In genomic region chr7:106112972-106113421, GRCh38 we compare ENCODE assay signal across 8 cellular contexts. TPM values are rescaled to one million over a fixed set of nuclear protein-coding genes. Genes with fewer than 3 reads are reported as not detected.
DNase-seq lines count a peak whose midpoint lies in the region; ATAC-seq, FAIRE-seq and TF ChIP-seq lines count a peak whose summit lies in the region.

No MANE protein-coding gene starts in this region.

- H3K27me3 ChIP-seq in HepG2 (ENCODE audit: control insufficient read depth in 1 of 2, insufficient read depth in 2 of 2, low read length in 2 of 2) (0 out of 5 replicates have a peak, but pooled peaks cover 0 to under 1% of the 10 kb centered on the region in 2 experiments), thymus (ENCODE audit: control insufficient read depth, insufficient read depth) (no peaks in the 10 kb centered on the region)

- peak overlapping the region; percentile 17 for H2AFZ ChIP-seq in HepG2 (ENCODE audit: low read length)

- H4K20me1 ChIP-seq in HepG2 (ENCODE audit: insufficient read depth, low read length), result no peaks in the 10 kb centered on the region

- no peak for TF ChIP-seq EP300 in HepG2 (IDR thresholded peaks at IDR 0.05; ENCODE audit: low read depth in 2 of 2, low read length in 2 of 2)
- TF ChIP-seq EP300 in HepG2 (CRISPR knock-in tag; IDR thresholded peaks at IDR 0.05; ENCODE audit: borderline replicate concordance), result no peak

- in situ Hi-C loops in HepG2 (cut with HindIII; ENCODE audit: extremely low pct_ligation_motif_present, low pct_unique_long_range_greater_than_20kb), result no loop called here

- peaks cover 49% of the 10 kb centered on the region for H3K4me1 Mint-ChIP-seq in activated CD4-positive, alpha-beta T cell treated with anti-CD3 and anti-CD28 coated beads, Interleukin-2, amount 10 ng/mL, durations not matched to agents 7 days and 5 days
- H3K4me1 Mint-ChIP-seq in activated T-helper 17 cell treated with anti-CD3 and anti-CD28 coated beads, Interleukin-2, amount 50 U/mL, for 72 hours, result peaks cover 21% of the 10 kb centered on the region

- H3K4me2 ChIP-seq in HepG2 (ENCODE audit: low read depth, low read length), result peak overlapping the region; percentile 79

- peaks cover 33% of the 10 kb centered on the region for H3K79me2 ChIP-seq in HepG2 (ENCODE audit: insufficient read depth, low read length)

- H3K27ac ChIP-seq in HepG2 (ENCODE audit: extremely low read length, insufficient read depth, low read length), result peak overlapping the region; percentile 84
- peak overlapping the region; percentile 98 for H3K27ac ChIP-seq in thymus (ENCODE audit: low read depth)

- H3K9me3 ChIP-seq in HepG2 (ENCODE audit: low read length) (no peaks in the 10 kb centered on the region), thymus (ENCODE audit: control insufficient read depth) (no peaks in the 10 kb centered on the region)

- H3K36me3 ChIP-seq in HepG2 (replicated peaks in 1 of 2; ENCODE audit: control insufficient read depth in 1 of 2, insufficient read depth in 2 of 2, low read length in 2 of 2) (no peaks in the 10 kb centered on the region), thymus (ENCODE audit: control insufficient read depth, insufficient read depth) (no peaks in the 10 kb centered on the region)

- H3K4me3 Mint-ChIP-seq in activated CD4-positive, alpha-beta T cell treated with anti-CD3 and anti-CD28 coated beads, Interleukin-2, amount 10 ng/mL, durations not matched to agents 7 days and 5 days, result peak overlapping the region; percentile 82
- peak overlapping the region; percentile 77 for H3K4me3 Mint-ChIP-seq in activated T-helper 17 cell treated with anti-CD3 and anti-CD28 coated beads, Interleukin-2, amount 50 U/mL, for 72 hours

- intact Hi-C loops in HepG2 (cut with micrococcal nuclease; ENCODE audit: unreplicated experiment), result loop anchor here (2.0 kb wide), 1 partner anchor 48 kb away; no protein-coding TSS in a partner anchor

- FAIRE-seq in HepG2 (lab: Jason Lieb, UNC) (no peak), RCC 7860 (lab: Jason Lieb, UNC) (no peak)

- CTCF ChIA-PET in activated CD4-positive, alpha-beta T cell treated with anti-CD3 and anti-CD28 coated beads, Interleukin-2, amount 10 ng/mL, durations not matched to agents 7 days and 5 days (lab: Charles Lee), result interaction anchor here (0.7 to 1.6 kb wide), 4 partner anchors 10 to 649 kb away, joined by 3 to 4 read pairs (median 3); no protein-coding TSS in a partner anchor
- CTCF ChIA-PET in HepG2 (lab: Yijun Ruan, JAX; ENCODE audit: low intra/inter-chr PET ratio, low total read pairs), result no interaction called here

- H3K9me3 Mint-ChIP-seq in activated CD4-positive, alpha-beta T cell treated with anti-CD3 and anti-CD28 coated beads, Interleukin-2, amount 10 ng/mL, durations not matched to agents 7 days and 5 days, result no peaks in the 10 kb centered on the region
- no peaks in the 10 kb centered on the region for H3K9me3 Mint-ChIP-seq in activated T-helper 17 cell treated with anti-CD3 and anti-CD28 coated beads, Interleukin-2, amount 50 U/mL, for 72 hours

- POLR2A ChIA-PET in activated CD4-positive, alpha-beta T cell treated with anti-CD3 and anti-CD28 coated beads, Interleukin-2, amount 10 ng/mL, durations not matched to agents 7 days and 5 days (lab: Charles Lee), result interaction anchor here (0.6 to 1.8 kb wide), 2 partner anchors 41 to 51 kb away, joined by 5 to 7 read pairs; no protein-coding TSS in a partner anchor
- POLR2A ChIA-PET in HepG2 (lab: Yijun Ruan, JAX), result interaction anchor here (1.2 to 2.1 kb wide), 3 partner anchors 10 to 1056 kb away, joined by 4 to 11 read pairs (median 10); no protein-coding TSS in a partner anchor

- H3K9ac ChIP-seq in HepG2 (ENCODE audit: insufficient read depth, low read depth, low read length), result peak overlapping the region; percentile 75; the same call in 1 of the 2 replicates

- ATAC-seq in activated T-helper 17 cell treated with anti-CD3 and anti-CD28 coated beads, Interleukin-2, amount 50 U/mL, for 72 hours (replicated peaks), result no peak
- ATAC-seq in HepG2, result no peak
- no peak for ATAC-seq in esophagus mucosa
- ATAC-seq in GM21528 (IDR thresholded peaks at IDR 0.05; ENCODE audit: low FRiP score, unreplicated experiment), result no peak

- no peak for TF ChIP-seq RAD21 in HepG2 (CRISPR knock-in tag; IDR thresholded peaks at IDR 0.05)

- BruUV-seq in HepG2 (replicated peaks; lab: Mats Ljungman, UMichigan), result no TSS peak

- peak overlapping the region; percentile 94 for H3K27ac Mint-ChIP-seq in activated CD4-positive, alpha-beta T cell treated with anti-CD3 and anti-CD28 coated beads, Interleukin-2, amount 10 ng/mL, durations not matched to agents 7 days and 5 days
- peak overlapping the region; percentile 93 for H3K27ac Mint-ChIP-seq in activated T-helper 17 cell treated with anti-CD3 and anti-CD28 coated beads, Interleukin-2, amount 50 U/mL, for 72 hours

- no peak for TF ChIP-seq CTCF in HepG2 (CRISPR knock-in tag; IDR thresholded peaks at IDR 0.05)

- WGBS in HepG2 (ENCODE audit: low lambda C conversion rate), result 90% methylated on average over 17 of the region's 17 CpGs
- WGBS in thymus, result 90% methylated on average over 17 of the region's 17 CpGs

- H3K4me1 ChIP-seq in HepG2 (ENCODE audit: insufficient read depth, low read length) (peaks cover 32% of the 10 kb centered on the region), thymus (ENCODE audit: control insufficient read depth, insufficient read depth, low read length) (peaks cover 17% of the 10 kb centered on the region)

- H3K27me3 Mint-ChIP-seq in activated CD4-positive, alpha-beta T cell treated with anti-CD3 and anti-CD28 coated beads, Interleukin-2, amount 10 ng/mL, durations not matched to agents 7 days and 5 days, result peaks cover 2% of the 10 kb centered on the region
- no peaks in the 10 kb centered on the region for H3K27me3 Mint-ChIP-seq in activated T-helper 17 cell treated with anti-CD3 and anti-CD28 coated beads, Interleukin-2, amount 50 U/mL, for 72 hours

- H3K4me3 ChIP-seq in HepG2 (replicated peaks in 1 of 3; ENCODE audit: insufficient read depth in 1 of 3, low read depth in 2 of 3, low read length in 3 of 3) (peak overlapping the region in 2 of 3 experiments; percentile 77 to 86; a peak in 4 of 6 replicates), thymus (ENCODE audit: low read length) (peak overlapping the region; percentile 93)

- no peak for DNase-seq in activated CD4-positive, alpha-beta T cell treated with anti-CD3 and anti-CD28 coated beads, Interleukin-2, amount 10 ng/mL, durations not matched to agents 7 days and 5 days
- DNase-seq in activated CD4-positive, alpha-beta T cell treated with anti-CD3 and anti-CD28 coated beads for 1 hour, result no peak
- DNase-seq in HepG2 (ENCODE audit: low spot score) (no peak), RCC 7860 (ENCODE audit: low spot score) (no peak)

- H3K36me3 Mint-ChIP-seq in activated CD4-positive, alpha-beta T cell treated with anti-CD3 and anti-CD28 coated beads, Interleukin-2, amount 10 ng/mL, durations not matched to agents 7 days and 5 days (ENCODE audit: low read depth), result peaks cover 13% of the 10 kb centered on the region
- no peaks in the 10 kb centered on the region for H3K36me3 Mint-ChIP-seq in activated T-helper 17 cell treated with anti-CD3 and anti-CD28 coated beads, Interleukin-2, amount 50 U/mL, for 72 hours (ENCODE audit: low read depth)

- no peak for TF ChIP-seq POLR2A in HepG2 (IDR thresholded peaks at IDR 0.05; ENCODE audit: insufficient read depth in 1 of 2, low read depth in 2 of 2, low read length in 2 of 2)

TF ChIP-seq in HepG2, 621 proteins besides CTCF, POLR2A, EP300 and RAD21 (continues in another document):
- TF ChIP-seq RARG (CRISPR knock-in tag; IDR thresholded peaks at IDR 0.05; ENCODE audit: low read depth) (no peak), MTERF4 (CRISPR knock-in tag; IDR thresholded peaks at IDR 0.05) (no peak), MEIS1 (CRISPR knock-in tag; IDR thresholded peaks at IDR 0.05; ENCODE audit: borderline replicate concordance) (peak; percentile 10; the same call in 1 of the 2 replicates), REXO4 (CRISPR knock-in tag; IDR thresholded peaks at IDR 0.05; ENCODE audit: borderline replicate concordance) (no peak)

RNA-seq across cellular contexts. Expression of gene SYPL1, which starts 0.9 kb away (rescaled TPM):
- total RNA-seq in activated CD4-positive, alpha-beta T cell treated with anti-CD3 and anti-CD28 coated beads, Interleukin-2, amount 10 ng/mL, durations not matched to agents 7 days and 5 days, result 10 to 100 TPM; 36.7 to 40.3 TPM
- total RNA-seq in activated T-helper 17 cell treated with anti-CD3 and anti-CD28 coated beads, Interleukin-2, amount 50 U/mL, for 72 hours, result 10 to 100 TPM; 18.5 to 23.5 TPM
- 25.7 and 27.5 TPM in 2 replicates for total RNA-seq in HepG2 (2016; rRNA removed; fragmentation: Illumina TruSeq; extraction: Trizol)
- total RNA-seq in HepG2 (2016; cell fraction: cytosol; rRNA removed; fragmentation: Illumina TruSeq; extraction: Trizol; ENCODE audit: low read depth), result 7.4 and 7.8 TPM in 2 replicates
- 19.4 and 28.6 TPM in 2 replicates for total RNA-seq in HepG2 (2016; cell fraction: insoluble cytoplasmic fraction; rRNA removed; fragmentation: Illumina TruSeq; extraction: Trizol)
- total RNA-seq in HepG2 (2016; cell fraction: membrane; rRNA removed; fragmentation: Illumina TruSeq; extraction: Trizol), result 14.0 and 17.5 TPM in 2 replicates
- 45.1 and 48.0 TPM in 2 replicates for total RNA-seq in HepG2 (2016; cell fraction: nucleus; rRNA removed; fragmentation: Illumina TruSeq; extraction: Trizol)
- polyA plus RNA-seq in HepG2 (2011; rRNA removed), result 32.9 and 40.2 TPM in 2 replicates
- polyA plus RNA-seq in HepG2 (2011; cell fraction: cytosol; rRNA removed), result 20.4 and 33.2 TPM in 2 replicates
- 7.1 and 9.3 TPM in 2 replicates for polyA plus RNA-seq in HepG2 (2011; cell fraction: nucleus; rRNA removed)
- 44.2 and 45.6 TPM in 2 replicates for polyA plus RNA-seq in HepG2 (2012)
- polyA plus RNA-seq in HepG2 (2016; cell fraction: cytosol; fragmentation: Illumina TruSeq; extraction: Trizol; ENCODE audit: low read depth), result 8.7 TPM in 2 replicates
- 42.0 and 43.1 TPM in 2 replicates for polyA plus RNA-seq in HepG2 (2016; cell fraction: insoluble cytoplasmic fraction; fragmentation: Illumina TruSeq; extraction: Trizol; ENCODE audit: low read depth)
- polyA plus RNA-seq in HepG2 (2016; cell fraction: membrane; fragmentation: Illumina TruSeq; extraction: Trizol; ENCODE audit: low read depth), result 15.9 and 18.3 TPM in 2 replicates
- polyA plus RNA-seq in HepG2 (2016; cell fraction: nucleus; fragmentation: Illumina TruSeq; extraction: Trizol; ENCODE audit: insufficient read depth, low read depth), result 71.1 and 87.2 TPM in 2 replicates
- polyA minus RNA-seq in HepG2 (2011; rRNA and poly(A)+ RNA removed; ENCODE audit: low replicate concordance), result 30.6 and 35.4 TPM in 2 replicates
- polyA minus RNA-seq in HepG2 (2011; cell fraction: cytosol; rRNA and poly(A)+ RNA removed), result 23.1 and 27.5 TPM in 2 replicates
- 19.3 and 28.8 TPM in 2 replicates for polyA minus RNA-seq in HepG2 (2011; cell fraction: nucleus; rRNA and poly(A)+ RNA removed)
- 77.0 TPM for polyA plus RNA-seq in thymus
- 131 TPM for total RNA-seq in esophagus mucosa
